13 cellular contexts compared by ENCODE assay signal in genomic region chr10:35371731-35372130, GRCh38. TPM values are rescaled to one million over a fixed set of nuclear protein-coding genes. Genes with fewer than 3 reads are reported as not detected.
DNase-seq lines count a peak whose midpoint lies in the region; ATAC-seq and TF ChIP-seq lines count a peak whose summit lies in the region.
"Had no signal": no experiment of that assay in that cellular context is flagged by ENCODE, and none has a peak within 500 bp of the region (broad histone marks: within the 10 kb centered on the region; RNA-seq: fewer than 3 reads in every experiment).

No MANE protein-coding gene starts in this region.

- H3K4me3 Mint-ChIP-seq in H9: no peak overlapping the region

- H3K27me3 ChIP-seq in BLaER1 treated with 17β-estradiol and CSF1 and Interleukin-3, amounts not matched to agents 10 nM and 100 nM: no peaks in the 10 kb centered on the region
- no peaks in the 10 kb centered on the region for H3K27me3 ChIP-seq in H9 (ENCODE audit: insufficient read depth, low read length)
- no peaks in the 10 kb centered on the region for H3K27me3 ChIP-seq in foreskin keratinocyte
- H3K27me3 ChIP-seq in trophoblast cell (ENCODE audit: insufficient read depth, low read length): no peaks in the 10 kb centered on the region

- H4K5ac ChIP-seq in H9 (ENCODE audit: insufficient read length, low read depth, low read length): no peak overlapping the region

- H3K36me3 ChIP-seq in BLaER1 treated with 17β-estradiol and CSF1 and Interleukin-3, amounts not matched to agents 10 nM and 100 nM: peaks cover 0 to 11% (median 0%) of the 10 kb centered on the region in 11 experiments; a peak in 2 of 22 replicates
- H3K36me3 ChIP-seq in trophoblast cell (ENCODE audit: control insufficient read depth in 1 of 2, insufficient read depth in 2 of 2, low read length in 2 of 2): no peaks in the 10 kb centered on the region
- no peaks in the 10 kb centered on the region for H3K36me3 ChIP-seq in mucosa of descending colon (ENCODE audit: low read depth)

- H2BK20ac ChIP-seq in H9 (ENCODE audit: low read depth, low read length, poor library complexity, severe bottlenecking): no peak overlapping the region

- H3K23ac ChIP-seq in H9 (ENCODE audit: insufficient read length, low read depth, low read length): no peak overlapping the region
- no peak overlapping the region for H3K23ac ChIP-seq in trophoblast cell (ENCODE audit: low read length)

- no peak overlapping the region for H4K8ac ChIP-seq in H9 (replicated peaks; ENCODE audit: insufficient read length, low read depth, low read length)
- H4K8ac ChIP-seq in trophoblast cell (ENCODE audit: low read depth, low read length): no peak overlapping the region

- no peak overlapping the region for H3K56ac ChIP-seq in H9 (ENCODE audit: insufficient read length, low read depth, low read length)

- H2BK12ac ChIP-seq in H9 (ENCODE audit: insufficient read length, low read depth, low read length) (no peak overlapping the region), trophoblast cell (ENCODE audit: low read length) (peak overlapping the region; percentile 33)

- no peaks in the 10 kb centered on the region; a peak in 1 of 7 replicates for H3K36me3 Mint-ChIP-seq in H9 (ENCODE audit: insufficient read depth in 1 of 3, low read depth in 3 of 3)

- no peak overlapping the region for H2AFZ ChIP-seq in H9 (ENCODE audit: low read length)
- peak overlapping the region; percentile 43 for H2AFZ ChIP-seq in trophoblast cell (ENCODE audit: insufficient read depth, low read length, poor library complexity)

- H3K79me1 ChIP-seq in H9 (ENCODE audit: insufficient read depth, low read depth, low read length, poor library complexity, severe bottlenecking) (peaks cover 6% of the 10 kb centered on the region), trophoblast cell (ENCODE audit: low read length) (peaks cover 2% of the 10 kb centered on the region)

- no peak overlapping the region for H4K12ac ChIP-seq in trophoblast cell (ENCODE audit: low read depth, low read length)

- peaks cover 15% of the 10 kb centered on the region; the same call in 1 of the 2 replicates for H3K79me2 ChIP-seq in H9 (ENCODE audit: insufficient read depth, low read length)
- peaks cover 2% of the 10 kb centered on the region for H3K79me2 ChIP-seq in trophoblast cell (ENCODE audit: control insufficient read depth, insufficient read depth, low read length, poor library complexity)

- peaks cover 19 to 28% of the 10 kb centered on the region in 2 experiments for H3K4me1 Mint-ChIP-seq in H9

- no peaks in the 10 kb centered on the region; a peak in 1 of 5 replicates for H3K9me3 Mint-ChIP-seq in H9

- H3K23me2 ChIP-seq in H9 (ENCODE audit: insufficient read length, low read depth, low read length, poor library complexity, severe bottlenecking): no peaks in the 10 kb centered on the region

- H3K18ac ChIP-seq in H9 (ENCODE audit: insufficient read length, low read depth, low read length) (no peak overlapping the region), trophoblast cell (ENCODE audit: low read length) (peak overlapping the region; percentile 32)

- H2BK5ac ChIP-seq in H9 (ENCODE audit: insufficient read length, low read length): no peak overlapping the region
- H2BK5ac ChIP-seq in trophoblast cell (ENCODE audit: low read depth, low read length, poor library complexity): no peak overlapping the region

- DNase-seq in H9 (no peak), foreskin keratinocyte (no peak), trophoblast cell (no peak), NCI-H1092 (lab: John Stamatoyannopoulos, UW) (no peak), NCI-H128 (lab: John Stamatoyannopoulos, UW; ENCODE audit: unreplicated experiment) (no peak), mucosa of descending colon (no peak)
- DNase-seq: anterior cingulate cortex, foreskin melanocyte, GOT3, MM.1S, SW 1271 had no signal

- intact Hi-C loops in mucosa of descending colon (cut with DNase I, micrococcal nuclease): no loop called here

- peak overlapping the region; percentile 70 to 93 (median 82) for H3K4me2 ChIP-seq in BLaER1 treated with 17β-estradiol and CSF1 and Interleukin-3, amounts not matched to agents 10 nM and 100 nM
- no peak overlapping the region for H3K4me2 ChIP-seq in H9 (ENCODE audit: insufficient read depth, insufficient read length, low read length)
- no peak overlapping the region for H3K4me2 ChIP-seq in trophoblast cell (ENCODE audit: low read length)

- H3K4me3 ChIP-seq in BLaER1 treated with 17β-estradiol and CSF1 and Interleukin-3, amounts not matched to agents 10 nM and 100 nM: peak overlapping the region in 2 of 10 experiments; percentile 7 to 20; a peak in 3 of 20 replicates
- H3K4me3 ChIP-seq in trophoblast cell (ENCODE audit: low read depth, low read length): no peak overlapping the region
- H3K4me3 ChIP-seq in mucosa of descending colon: no peak overlapping the region

- H3K27me3 Mint-ChIP-seq in H9 (ENCODE audit: low read depth): no peaks in the 10 kb centered on the region

- TF ChIP-seq CTCF in H9 (conservative IDR thresholded peaks at IDR 0.05) (no peak), foreskin keratinocyte (conservative IDR thresholded peaks at IDR 0.05) (no peak), mucosa of descending colon (IDR thresholded peaks at IDR 0.05) (no peak)

- no CpG with 5 or more reads among the region's 3 CpGs for WGBS in H9 (ENCODE audit: extremely low coverage, insufficient read length, low lambda C conversion rate)
- WGBS in trophoblast cell (ENCODE audit: extremely low coverage, insufficient coverage, insufficient read length): no CpG with 5 or more reads among the region's 3 CpGs

- 0 out of 7 replicates have a peak overlapping the region, but pooled peaks of 2 of the 3 experiments have one; percentile 26 to 28 for H3K27ac Mint-ChIP-seq in H9

- ATAC-seq in foreskin keratinocyte (no peak), mucosa of descending colon (no peak), GM18873 (IDR thresholded peaks at IDR 0.05; ENCODE audit: low FRiP score, unreplicated experiment) (no peak)

- no peak overlapping the region for H2BK120ac ChIP-seq in H9 (ENCODE audit: low read depth, low read length, poor library complexity, severe bottlenecking)
- H2BK120ac ChIP-seq in trophoblast cell (ENCODE audit: insufficient read depth, low read length, poor library complexity): no peak overlapping the region

- peak overlapping the region; percentile 55 to 78 (median 61); a peak in 21 of 22 replicates for H3K27ac ChIP-seq in BLaER1 treated with 17β-estradiol and CSF1 and Interleukin-3, amounts not matched to agents 10 nM and 100 nM
- H3K27ac ChIP-seq in H9 (ENCODE audit: insufficient read length, low read depth, low read length) (no peak overlapping the region), foreskin keratinocyte (peak overlapping the region; percentile 25), trophoblast cell (ENCODE audit: low read depth, low read length) (peak overlapping the region; percentile 23)

- H4K20me1 ChIP-seq in BLaER1 treated with 17β-estradiol and CSF1 and Interleukin-3, amounts not matched to agents 10 nM and 100 nM: peaks cover 51 to 99% (median 87%) of the 10 kb centered on the region in 11 experiments; a peak in 21 of 22 replicates
- peaks cover 2% of the 10 kb centered on the region for H4K20me1 ChIP-seq in H9 (ENCODE audit: control insufficient read depth, insufficient read depth, insufficient read length)

- H3K9me3 ChIP-seq in BLaER1 treated with 17β-estradiol and CSF1 and Interleukin-3, amounts not matched to agents 10 nM and 100 nM (replicated peaks in 1 of 11): peaks cover 0 to 6% (median 0%) of the 10 kb centered on the region in 11 experiments; a peak in 3 of 22 replicates
- H3K9me3 ChIP-seq in H9 (ENCODE audit: control insufficient read depth, low read depth, low read length) (no peaks in the 10 kb centered on the region), trophoblast cell (ENCODE audit: insufficient read depth, low read depth, low read length) (no peaks in the 10 kb centered on the region), mucosa of descending colon (no peaks in the 10 kb centered on the region)

- H3T11ph ChIP-seq in H9 (ENCODE audit: low read length): no peak overlapping the region

- H2AK5ac ChIP-seq in H9 (ENCODE audit: insufficient read length, low read length) (no peak overlapping the region), trophoblast cell (ENCODE audit: low read length) (no peak overlapping the region)

- H3K4ac ChIP-seq in H9 (ENCODE audit: low read depth, low read length) (no peak overlapping the region), trophoblast cell (ENCODE audit: low read depth, low read length) (peak overlapping the region; percentile 14)

- peaks cover 93 to 100% (median 97%) of the 10 kb centered on the region in 10 experiments for H3K4me1 ChIP-seq in BLaER1 treated with 17β-estradiol and CSF1 and Interleukin-3, amounts not matched to agents 10 nM and 100 nM
- H3K4me1 ChIP-seq in H9 (ENCODE audit: insufficient read depth, low read length) (no peaks in the 10 kb centered on the region; the same call in 1 of the 2 replicates), foreskin keratinocyte (peaks cover 13% of the 10 kb centered on the region), trophoblast cell (ENCODE audit: control insufficient read depth in 1 of 2, insufficient read depth in 2 of 2, low read length in 2 of 2) (peaks cover 13 to 19% of the 10 kb centered on the region in 2 experiments), mucosa of descending colon (ENCODE audit: low read depth) (peaks cover 22% of the 10 kb centered on the region)

- H3K9ac ChIP-seq in BLaER1 treated with 17β-estradiol and CSF1 and Interleukin-3, amounts not matched to agents 10 nM and 100 nM: peak overlapping the region; percentile 13 to 65 (median 44); a peak in 17 of 22 replicates
- no peak overlapping the region for H3K9ac ChIP-seq in H9 (ENCODE audit: extremely low read depth, insufficient read length, low read length)
- no peak overlapping the region for H3K9ac ChIP-seq in trophoblast cell (ENCODE audit: low read length)

- H3K14ac ChIP-seq in H9 (ENCODE audit: insufficient read depth, low read length): no peak overlapping the region
- H3K14ac ChIP-seq in trophoblast cell (ENCODE audit: low read length): no peak overlapping the region

- no peak overlapping the region for H2BK15ac ChIP-seq in H9 (ENCODE audit: low read depth, low read length)

- H4K91ac ChIP-seq in H9 (ENCODE audit: insufficient read length, low read depth, low read length) (no peak overlapping the region), trophoblast cell (ENCODE audit: low read depth, low read length) (no peak overlapping the region)

RNA-seq across cellular contexts. Expression of gene CCNY, which starts 35.4 kb away (rescaled TPM):
- 62.1 and 69.2 TPM in 2 replicates for total RNA-seq in H9 (2021)
- total RNA-seq in foreskin keratinocyte: 34.4 and 37.6 TPM in 2 replicates
- 25.8 and 26.7 TPM in 2 replicates for polyA plus RNA-seq in foreskin keratinocyte
- polyA plus RNA-seq in trophoblast cell (2013): 38.5 and 42.4 TPM in 2 replicates
- total RNA-seq in mucosa of descending colon: 10 to 100 TPM; 48.6 to 64.4 (median 51.5) TPM

Comparison
In these comparisons a context has a peak if more than half of its experiments do, and no peak if none do; other contexts are left out.
1. H3K4me2 ChIP-seq: peak in BLaER1 treated with 17β-estradiol and CSF1 and Interleukin-3, amounts not matched to agents 10 nM and 100 nM (11 of 11); none in H9 (single experiment) and trophoblast cell (single experiment).
2. H3K9ac ChIP-seq: peak in BLaER1 treated with 17β-estradiol and CSF1 and Interleukin-3, amounts not matched to agents 10 nM and 100 nM (11 of 11); none in H9 (single experiment) and trophoblast cell (single experiment).